ENCODE assay signal across 24 cellular contexts in the genomic region with DNA sequence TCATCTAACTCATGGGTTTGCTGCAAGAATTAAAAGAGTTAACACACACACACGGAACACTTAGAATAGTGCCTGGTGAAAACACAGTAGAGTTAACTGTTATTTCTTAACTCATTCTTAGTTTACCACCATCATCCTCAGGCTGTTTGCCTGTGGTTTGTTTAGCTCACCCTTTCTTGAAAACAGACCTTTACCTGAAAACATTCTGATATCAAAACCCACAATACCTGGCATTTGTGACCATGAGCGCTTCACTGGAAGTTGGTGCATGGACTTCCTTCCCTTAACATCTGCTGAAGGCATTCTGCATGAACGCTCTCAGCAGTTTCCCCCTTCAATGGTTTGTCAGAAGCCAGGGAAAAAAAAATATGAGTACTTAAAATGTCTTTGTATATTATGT.
A peak's percentile ranks its signal among the peaks of the same experiment; 100 is the strongest.
DNase-seq lines count a peak whose midpoint lies in the region; ATAC-seq and TF ChIP-seq lines count a peak whose summit lies in the region.
"Had no signal": no experiment of that assay in that cellular context is flagged by ENCODE, and none has a peak within 500 bp of the region (broad histone marks: within the 10 kb centered on the region; RNA-seq: fewer than 3 reads in every experiment).

No MANE protein-coding gene starts in this region.

- no peak for DNase-seq in activated CD4-positive, alpha-beta T cell treated with anti-CD3 and anti-CD28 coated beads, Interleukin-2, amount 10 ng/mL, durations not matched to agents 7 days and 5 days
- DNase-seq in activated CD4-positive, alpha-beta T cell treated with anti-CD3 and anti-CD28 coated beads for 48 hours, result no peak
- DNase-seq in CD4-positive, alpha-beta T cell, result no peak
- DNase-seq in activated CD4-positive, alpha-beta memory T cell treated with anti-CD3 and anti-CD28 coated beads, Interleukin-2, amount 10 ng/mL, durations not matched to agents 7 days and 5 days, result no peak
- no peak for DNase-seq in mesendoderm
- DNase-seq in sigmoid colon, result no peak
- DNase-seq in immature natural killer cell, result no peak
- DNase-seq in foreskin melanocyte, result no peak
- DNase-seq: activated CD4-positive, CD25-positive, alpha-beta regulatory T cell; activated CD8-positive, alpha-beta memory T cell treated with anti-CD3 and anti-CD28 coated beads, Interleukin-2, amount 50 U/mL, for 4 hours; BE2C; cortex of kidney; HCEC 1CT; head of caudate nucleus; left lung; NCI-H187 treated with DMSO at 0.1 percent for 48 hours; NCI-H226; Peyer's patch; psoas muscle; stimulated activated CD4-positive, alpha-beta T cell treated with anti-CD3 and anti-CD28 coated beads, Interleukin-4, amount 100 ng/mL, for 24 hours; T-helper 9 cell had no signal

- CTCF ChIA-PET in activated CD4-positive, alpha-beta T cell treated with anti-CD3 and anti-CD28 coated beads, Interleukin-2, amount 10 ng/mL, durations not matched to agents 7 days and 5 days (lab: Charles Lee), result interaction anchor here (1.4 kb wide), 1 partner anchor 11 kb away, joined by 4 read pairs; no protein-coding TSS in a partner anchor
- CTCF ChIA-PET in CD4-positive, alpha-beta T cell (lab: Charles Lee), result interaction anchor here (1.1 kb wide), 1 partner anchor 13 kb away, joined by 3 read pairs; no protein-coding TSS in a partner anchor
- CTCF ChIA-PET in activated CD4-positive, alpha-beta memory T cell treated with anti-CD3 and anti-CD28 coated beads, Interleukin-2, amount 10 ng/mL, durations not matched to agents 7 days and 5 days (lab: Charles Lee), result no interaction called here

- H3K27me3 Mint-ChIP-seq in activated CD4-positive, alpha-beta T cell treated with anti-CD3 and anti-CD28 coated beads, Interleukin-2, amount 10 ng/mL, durations not matched to agents 7 days and 5 days, result no peaks in the 10 kb centered on the region
- no peaks in the 10 kb centered on the region for H3K27me3 Mint-ChIP-seq in CD4-positive, alpha-beta T cell
- H3K27me3 Mint-ChIP-seq in activated CD4-positive, alpha-beta memory T cell treated with anti-CD3 and anti-CD28 coated beads, Interleukin-2, amount 10 ng/mL, durations not matched to agents 7 days and 5 days, result no peaks in the 10 kb centered on the region
- H3K27me3 Mint-ChIP-seq in immature natural killer cell (ENCODE audit: low read depth in 3 of 3), result peaks cover 0 to 2% (median 1%) of the 10 kb centered on the region in 3 donors

- H3K4ac ChIP-seq in mesendoderm (ENCODE audit: low read depth, low read length), result no peak overlapping the region

- H3K4me1 ChIP-seq in mesendoderm (ENCODE audit: control insufficient read depth, low read depth, low read length) (peaks cover 3% of the 10 kb centered on the region), sigmoid colon (no peaks in the 10 kb centered on the region)
- H3K4me1 ChIP-seq: Peyer's patch, psoas muscle, suprapubic skin had no signal

- peak overlapping the region; percentile 52 for H3K23ac ChIP-seq in mesendoderm (ENCODE audit: low read length)

- peaks cover 8% of the 10 kb centered on the region for H3K36me3 Mint-ChIP-seq in activated CD4-positive, alpha-beta T cell treated with anti-CD3 and anti-CD28 coated beads, Interleukin-2, amount 10 ng/mL, durations not matched to agents 7 days and 5 days (ENCODE audit: low read depth)
- H3K36me3 Mint-ChIP-seq in CD4-positive, alpha-beta T cell (ENCODE audit: low read depth), result no peaks in the 10 kb centered on the region
- peaks cover 6% of the 10 kb centered on the region for H3K36me3 Mint-ChIP-seq in activated CD4-positive, alpha-beta memory T cell treated with anti-CD3 and anti-CD28 coated beads, Interleukin-2, amount 10 ng/mL, durations not matched to agents 7 days and 5 days (ENCODE audit: low read depth)
- H3K36me3 Mint-ChIP-seq in immature natural killer cell, result peaks cover 0 to 6% (median 4%) of the 10 kb centered on the region in 3 donors

- TF ChIP-seq POLR2A in sigmoid colon (IDR thresholded peaks at IDR 0.05), result no peak

- intact Hi-C loops in CD4-positive, alpha-beta T cell (cut with DNase I, micrococcal nuclease), result no loop called here
- intact Hi-C loops in sigmoid colon (cut with DNase I), result no loop called here

- no peak overlapping the region for H2BK120ac ChIP-seq in mesendoderm (ENCODE audit: low read depth, low read length)

- H3K4me3 Mint-ChIP-seq in activated CD4-positive, alpha-beta T cell treated with anti-CD3 and anti-CD28 coated beads, Interleukin-2, amount 10 ng/mL, durations not matched to agents 7 days and 5 days, result no peak overlapping the region
- no peak overlapping the region for H3K4me3 Mint-ChIP-seq in CD4-positive, alpha-beta T cell
- no peak overlapping the region for H3K4me3 Mint-ChIP-seq in activated CD4-positive, alpha-beta memory T cell treated with anti-CD3 and anti-CD28 coated beads, Interleukin-2, amount 10 ng/mL, durations not matched to agents 7 days and 5 days
- H3K4me3 Mint-ChIP-seq in immature natural killer cell, result no peak overlapping the region

- no peaks in the 10 kb centered on the region for H3K9me3 Mint-ChIP-seq in activated CD4-positive, alpha-beta T cell treated with anti-CD3 and anti-CD28 coated beads, Interleukin-2, amount 10 ng/mL, durations not matched to agents 7 days and 5 days
- no peaks in the 10 kb centered on the region for H3K9me3 Mint-ChIP-seq in CD4-positive, alpha-beta T cell
- H3K9me3 Mint-ChIP-seq in activated CD4-positive, alpha-beta memory T cell treated with anti-CD3 and anti-CD28 coated beads, Interleukin-2, amount 10 ng/mL, durations not matched to agents 7 days and 5 days, result no peaks in the 10 kb centered on the region
- H3K9me3 Mint-ChIP-seq in immature natural killer cell, result no peaks in the 10 kb centered on the region

- H2BK15ac ChIP-seq in mesendoderm (replicated peaks; ENCODE audit: low read depth), result no peak overlapping the region

- H3K79me1 ChIP-seq in mesendoderm (ENCODE audit: low read length), result no peaks in the 10 kb centered on the region

- H3K27ac ChIP-seq in CD4-positive, alpha-beta T cell (ENCODE audit: low read depth, low read length), result no peak overlapping the region
- H3K27ac ChIP-seq in mesendoderm (ENCODE audit: low read depth, low read length) (no peak overlapping the region), sigmoid colon (no peak overlapping the region)
- H3K27ac ChIP-seq: KMS-11, Peyer's patch, psoas muscle, suprapubic skin had no signal

- no CpG with 5 or more reads among the region's 3 CpGs for WGBS in mesendoderm (ENCODE audit: extremely low coverage, insufficient coverage, low lambda C conversion rate)
- 61 to 88% methylated on average over 3 of the region's 3 CpGs for WGBS in sigmoid colon, 2 donors

- POLR2A ChIA-PET in activated CD4-positive, alpha-beta T cell treated with anti-CD3 and anti-CD28 coated beads, Interleukin-2, amount 10 ng/mL, durations not matched to agents 7 days and 5 days (lab: Charles Lee), result no interaction called here
- POLR2A ChIA-PET in CD4-positive, alpha-beta T cell (lab: Charles Lee), result interaction anchor here (1.4 to 2.8 kb wide), 2 partner anchors 11 to 15 kb away, joined by 5 to 11 read pairs; no protein-coding TSS in a partner anchor
- POLR2A ChIA-PET in activated CD4-positive, alpha-beta memory T cell treated with anti-CD3 and anti-CD28 coated beads, Interleukin-2, amount 10 ng/mL, durations not matched to agents 7 days and 5 days (lab: Charles Lee), result interaction anchor here (1.6 to 10.8 kb wide), 5 partner anchors 14 to 190 kb away, joined by 3 to 146 read pairs (median 4); no protein-coding TSS in a partner anchor

- H3K56ac ChIP-seq in mesendoderm (ENCODE audit: low read length), result no peak overlapping the region

- no peak for TF ChIP-seq CTCF in CD4-positive, alpha-beta T cell (IDR thresholded peaks at IDR 0.05)
- TF ChIP-seq CTCF in sigmoid colon (IDR thresholded peaks at IDR 0.05), result no peak

- no peaks in the 10 kb centered on the region for H3K27me3 ChIP-seq in CD4-positive, alpha-beta T cell (ENCODE audit: control insufficient read depth, insufficient read depth, low read length)
- H3K27me3 ChIP-seq in mesendoderm (ENCODE audit: insufficient read depth, low read length, poor library complexity) (no peaks in the 10 kb centered on the region), sigmoid colon (no peaks in the 10 kb centered on the region)
- H3K27me3 ChIP-seq: BE2C, left lung, Peyer's patch, suprapubic skin had no signal

- H3K9me3 ChIP-seq in CD4-positive, alpha-beta T cell (ENCODE audit: control insufficient read depth, low read length), result no peaks in the 10 kb centered on the region
- H3K9me3 ChIP-seq in sigmoid colon, result no peaks in the 10 kb centered on the region
- H3K9me3 ChIP-seq: BE2C, left lung, Peyer's patch, psoas muscle, suprapubic skin had no signal

- no peaks in the 10 kb centered on the region for H3K79me2 ChIP-seq in mesendoderm (ENCODE audit: control insufficient read depth, insufficient read depth, low read length)

- no peak overlapping the region for H3K18ac ChIP-seq in mesendoderm (ENCODE audit: low read length)

- H2AK5ac ChIP-seq in mesendoderm (ENCODE audit: low read length), result no peak overlapping the region

- H3K9ac ChIP-seq in mesendoderm (ENCODE audit: low read length), result no peak overlapping the region
- H3K9ac ChIP-seq: KMS-11 had no signal

- H2BK5ac ChIP-seq in mesendoderm (ENCODE audit: low read length), result no peak overlapping the region

- no peak for ATAC-seq in CD4-positive, alpha-beta T cell (ENCODE audit: poor library complexity)
- ATAC-seq: left lung, psoas muscle had no signal

- H3K36me3 ChIP-seq in mesendoderm (ENCODE audit: control insufficient read depth, insufficient read depth, low read length), result no peaks in the 10 kb centered on the region
- H3K36me3 ChIP-seq in sigmoid colon, result no peaks in the 10 kb centered on the region
- H3K36me3 ChIP-seq: BE2C, left lung, Peyer's patch, suprapubic skin had no signal

- H3K4me2 ChIP-seq in mesendoderm (ENCODE audit: low read length), result no peak overlapping the region
- H3K4me2 ChIP-seq: KMS-11, smooth muscle cell had no signal

- H3K27ac Mint-ChIP-seq in activated CD4-positive, alpha-beta T cell treated with anti-CD3 and anti-CD28 coated beads, Interleukin-2, amount 10 ng/mL, durations not matched to agents 7 days and 5 days, result peak overlapping the region; percentile 92
- H3K27ac Mint-ChIP-seq in CD4-positive, alpha-beta T cell, result peak overlapping the region; percentile 93
- H3K27ac Mint-ChIP-seq in activated CD4-positive, alpha-beta memory T cell treated with anti-CD3 and anti-CD28 coated beads, Interleukin-2, amount 10 ng/mL, durations not matched to agents 7 days and 5 days, result peak overlapping the region; percentile 79
- peak overlapping the region in 3 of 6 donors; percentile 42 to 83 (median 55) for H3K27ac Mint-ChIP-seq in immature natural killer cell

- no peak for TF ChIP-seq EP300 in sigmoid colon (IDR thresholded peaks at IDR 0.05)

- H4K5ac ChIP-seq in mesendoderm (ENCODE audit: low read length), result no peak overlapping the region

- H3K4me3 ChIP-seq in mesendoderm (ENCODE audit: low read length) (no peak overlapping the region), sigmoid colon (no peak overlapping the region)
- H3K4me3 ChIP-seq: left lung, Peyer's patch, psoas muscle, smooth muscle cell, suprapubic skin had no signal

- H4K8ac ChIP-seq in mesendoderm (ENCODE audit: low read depth, low read length), result no peak overlapping the region

- H3K4me1 Mint-ChIP-seq in activated CD4-positive, alpha-beta T cell treated with anti-CD3 and anti-CD28 coated beads, Interleukin-2, amount 10 ng/mL, durations not matched to agents 7 days and 5 days, result peaks cover 74% of the 10 kb centered on the region
- peaks cover 83% of the 10 kb centered on the region for H3K4me1 Mint-ChIP-seq in CD4-positive, alpha-beta T cell (ENCODE audit: low read depth)
- peaks cover 67% of the 10 kb centered on the region for H3K4me1 Mint-ChIP-seq in activated CD4-positive, alpha-beta memory T cell treated with anti-CD3 and anti-CD28 coated beads, Interleukin-2, amount 10 ng/mL, durations not matched to agents 7 days and 5 days
- H3K4me1 Mint-ChIP-seq in immature natural killer cell, result peaks cover 48 to 63% of the 10 kb centered on the region in 2 donors
